1 cellular context compared by ENCODE assay signal in the genomic region with DNA sequence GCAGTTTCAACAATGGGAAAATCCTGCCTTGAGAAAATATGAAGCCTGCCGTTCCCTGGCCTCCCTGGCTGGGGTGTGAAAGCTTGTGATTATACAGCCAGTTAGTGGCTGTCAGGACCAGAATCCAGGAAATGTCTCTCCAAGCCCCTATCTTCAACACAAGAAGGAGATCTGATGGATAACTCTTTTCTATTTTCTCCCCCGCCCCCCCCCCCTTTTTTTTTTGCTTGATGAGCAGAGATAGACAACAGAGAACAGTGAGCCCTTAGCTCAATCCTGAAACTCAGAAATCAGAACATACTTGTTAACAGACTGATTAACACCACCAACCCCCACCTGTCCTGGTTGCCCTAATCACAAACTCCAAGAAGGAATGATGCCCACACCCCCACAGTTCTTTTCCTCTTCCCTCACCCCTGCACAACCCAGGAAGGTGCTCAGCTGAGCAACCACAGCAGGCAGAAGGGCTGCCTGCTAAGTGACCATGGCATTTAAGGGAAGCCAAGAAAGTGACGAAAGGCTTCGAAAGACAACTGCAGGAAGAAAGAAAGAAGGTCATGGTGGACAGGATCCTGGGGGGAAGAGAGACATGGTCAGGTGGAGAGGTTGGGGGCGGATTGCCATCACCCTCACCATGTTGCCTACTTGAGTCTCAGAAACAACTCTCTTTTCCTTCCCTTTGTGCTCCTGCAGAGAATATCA.
TF ChIP-seq lines count a peak whose summit lies in the region.

No MANE protein-coding gene starts in this region.

TF ChIP-seq in IMR-90, 13 proteins besides CTCF, POLR2A, EP300 and RAD21:
- TF ChIP-seq, protein P1, sequence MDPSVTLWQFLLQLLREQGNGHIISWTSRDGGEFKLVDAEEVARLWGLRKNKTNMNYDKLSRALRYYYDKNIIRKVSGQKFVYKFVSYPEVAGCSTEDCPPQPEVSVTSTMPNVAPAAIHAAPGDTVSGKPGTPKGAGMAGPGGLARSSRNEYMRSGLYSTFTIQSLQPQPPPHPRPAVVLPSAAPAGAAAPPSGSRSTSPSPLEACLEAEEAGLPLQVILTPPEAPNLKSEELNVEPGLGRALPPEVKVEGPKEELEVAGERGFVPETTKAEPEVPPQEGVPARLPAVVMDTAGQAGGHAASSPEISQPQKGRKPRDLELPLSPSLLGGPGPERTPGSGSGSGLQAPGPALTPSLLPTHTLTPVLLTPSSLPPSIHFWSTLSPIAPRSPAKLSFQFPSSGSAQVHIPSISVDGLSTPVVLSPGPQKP (IDR thresholded peaks at IDR 0.05; ENCODE audit: borderline replicate concordance, low read depth, low read length): no peak
- no peak for TF ChIP-seq CEBPB (IDR thresholded peaks at IDR 0.05; ENCODE audit: low read depth, low read length)
- no peak for TF ChIP-seq RFX5 (IDR thresholded peaks at IDR 0.05; ENCODE audit: low read depth, low read length)
- no peak for TF ChIP-seq MAZ (IDR thresholded peaks at IDR 0.05; ENCODE audit: borderline replicate concordance, low read depth, low read length)
- TF ChIP-seq, protein P2, sequence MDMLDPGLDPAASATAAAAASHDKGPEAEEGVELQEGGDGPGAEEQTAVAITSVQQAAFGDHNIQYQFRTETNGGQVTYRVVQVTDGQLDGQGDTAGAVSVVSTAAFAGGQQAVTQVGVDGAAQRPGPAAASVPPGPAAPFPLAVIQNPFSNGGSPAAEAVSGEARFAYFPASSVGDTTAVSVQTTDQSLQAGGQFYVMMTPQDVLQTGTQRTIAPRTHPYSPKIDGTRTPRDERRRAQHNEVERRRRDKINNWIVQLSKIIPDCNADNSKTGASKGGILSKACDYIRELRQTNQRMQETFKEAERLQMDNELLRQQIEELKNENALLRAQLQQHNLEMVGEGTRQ (IDR thresholded peaks at IDR 0.05; ENCODE audit: low read depth, low read length): no peak
- no peak for TF ChIP-seq SMC3 (IDR thresholded peaks at IDR 0.05; ENCODE audit: low read depth, low read length)
- TF ChIP-seq MXI1 (IDR thresholded peaks at IDR 0.05; ENCODE audit: borderline replicate concordance, low read depth, low read length): no peak
- no peak for TF ChIP-seq RCOR1 (IDR thresholded peaks at IDR 0.05; ENCODE audit: insufficient replicate concordance, low read length)
- no peak for TF ChIP-seq BHLHE40 (IDR thresholded peaks at IDR 0.05; ENCODE audit: low read depth, low read length)
- TF ChIP-seq NFE2L2 (IDR thresholded peaks at IDR 0.05; ENCODE audit: low read depth, low read length): no peak
- no peak for TF ChIP-seq MAFK (IDR thresholded peaks at IDR 0.05; ENCODE audit: low read depth, low read length)
- TF ChIP-seq FOS (IDR thresholded peaks at IDR 0.05; ENCODE audit: low read depth, low read length): no peak
- TF ChIP-seq CHD1 (IDR thresholded peaks at IDR 0.05; ENCODE audit: low read depth, low read length): no peak
TF ChIP-seq in IMR-90: peak in this region for 0.
